Comparison of ENCODE assay signal across 21 cellular contexts in the genomic region with DNA sequence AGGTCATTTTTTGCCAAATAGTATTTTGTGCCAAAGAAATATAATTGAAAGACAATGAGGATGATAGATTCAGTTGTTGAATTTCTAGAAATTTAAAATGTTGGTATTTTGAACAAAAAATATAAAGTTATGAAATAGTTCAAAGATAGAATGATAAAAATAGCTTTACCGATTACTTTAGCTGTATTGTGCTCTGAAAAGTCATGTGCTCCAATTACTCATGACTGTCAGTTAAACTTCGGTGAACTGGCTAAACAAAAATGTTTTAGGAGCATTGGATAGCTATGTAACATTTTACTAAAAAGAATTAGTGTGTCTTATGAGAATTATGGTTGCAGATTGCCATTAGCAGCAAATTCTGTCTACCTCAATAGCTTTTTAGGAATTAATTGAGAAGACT.
"Had no signal": no experiment of that assay in that cellular context is flagged by ENCODE, and none has a peak within 500 bp of the region (broad histone marks: within the 10 kb centered on the region; RNA-seq: fewer than 3 reads in every experiment).

No MANE protein-coding gene starts in this region.

- H3K36me3 ChIP-seq: colonic mucosa, gastroesophageal sphincter, left ventricle myocardium inferior, lower lobe of right lung, prostate gland, tibial artery, upper lobe of left lung, uterus had no signal

- H3K9me3 ChIP-seq: colonic mucosa, prostate gland had no signal

- H2AFZ ChIP-seq: parathyroid adenoma had no signal

- H3K9ac ChIP-seq: parathyroid adenoma had no signal

- H3K27me3 ChIP-seq: colonic mucosa, gastroesophageal sphincter, tibial artery, upper lobe of left lung, uterus had no signal

- ATAC-seq: gastroesophageal sphincter; left cardiac atrium; lower lobe of right lung; sciatic nerve; stimulated activated naive CD8-positive, alpha-beta T cell treated with anti-CD3 and anti-CD28 coated beads, Interleukin-15, Interleukin-2, amounts not matched to agents 100 U/mL and 50 U/mL, for 24 hours had no signal

- H3K79me2 ChIP-seq: parathyroid adenoma had no signal

- H3K27ac ChIP-seq: colonic mucosa, gastroesophageal sphincter, left ventricle myocardium inferior, lower lobe of right lung, parathyroid adenoma, prostate gland, skin epidermis, tibial artery, upper lobe of left lung, uterus had no signal

- DNase-seq: colonic mucosa; dermis blood vessel endothelial cell; endodermal cell; erythroblast; glutamatergic neuron; islet precursor cell; left cardiac atrium; left ventricle myocardium inferior; lower lobe of right lung; midbrain; naive B cell; occipital lobe; stimulated activated naive CD8-positive, alpha-beta T cell treated with anti-CD3 and anti-CD28 coated beads, Interleukin-15, Interleukin-2, amounts not matched to agents 100 U/mL and 50 U/mL, for 24 hours; tibial artery; upper lobe of left lung; uterus had no signal

- H3K4me3 ChIP-seq: colonic mucosa, gastroesophageal sphincter, left ventricle myocardium inferior, lower lobe of right lung, prostate gland, skin epidermis, tibial artery, upper lobe of left lung, uterus had no signal

- H3K4me1 ChIP-seq: colonic mucosa, left ventricle myocardium inferior, lower lobe of right lung, parathyroid adenoma, prostate gland, upper lobe of left lung, uterus had no signal
